In genomic region chr11:127490896-127491295, GRCh38 we compare ENCODE assay signal across 24 cellular contexts.
"Had no signal": no experiment of that assay in that cellular context is flagged by ENCODE, and none has a peak within 500 bp of the region (broad histone marks: within the 10 kb centered on the region; RNA-seq: fewer than 3 reads in every experiment).

No MANE protein-coding gene starts in this region.

- H3K4me1 Mint-ChIP-seq: immature natural killer cell had no signal

- H3K4me3 Mint-ChIP-seq: immature natural killer cell, mesothelial cell of epicardium had no signal

- H3K4me1 ChIP-seq: esophagus squamous epithelium, gastrocnemius medialis, heart left ventricle, lower lobe of right lung had no signal

- H3K27ac Mint-ChIP-seq: immature natural killer cell, mesothelial cell of epicardium had no signal

- H3K36me3 Mint-ChIP-seq: immature natural killer cell, mesothelial cell of epicardium had no signal

- H3K9me3 ChIP-seq: gastrocnemius medialis had no signal

- H3K27ac ChIP-seq: coronary artery, dorsolateral prefrontal cortex, esophagus squamous epithelium, gastrocnemius medialis, hepatocyte, lower lobe of right lung had no signal

- H3K27me3 ChIP-seq: dorsolateral prefrontal cortex, esophagus squamous epithelium, gastrocnemius medialis, heart left ventricle, hepatocyte had no signal

- H3K4me3 ChIP-seq: coronary artery, dorsolateral prefrontal cortex, esophagus squamous epithelium, gastrocnemius medialis, heart left ventricle, hepatocyte, lower lobe of right lung, mucosa of descending colon had no signal

- H3K36me3 ChIP-seq: esophagus squamous epithelium, gastrocnemius medialis, heart left ventricle, lower lobe of right lung had no signal

- DNase-seq: dermis blood vessel endothelial cell; dorsolateral prefrontal cortex; effector CD4-positive, alpha-beta T cell; effector memory CD4-positive, alpha-beta T cell; esophagus squamous epithelium; foreskin fibroblast; foreskin melanocyte; gastrocnemius medialis; glutamatergic neuron; heart left ventricle; hypothalamus; immature natural killer cell; islet precursor cell; kidney; kidney glomerular epithelial cell; left colon; left ventricle myocardium superior; lower lobe of right lung; mesenchymal stem cell; mucosa of descending colon had no signal

- ATAC-seq: gastrocnemius medialis, left colon, left lobe of liver, lower lobe of right lung, mucosa of descending colon had no signal
